11 cellular contexts compared by ENCODE assay signal in the genomic region with DNA sequence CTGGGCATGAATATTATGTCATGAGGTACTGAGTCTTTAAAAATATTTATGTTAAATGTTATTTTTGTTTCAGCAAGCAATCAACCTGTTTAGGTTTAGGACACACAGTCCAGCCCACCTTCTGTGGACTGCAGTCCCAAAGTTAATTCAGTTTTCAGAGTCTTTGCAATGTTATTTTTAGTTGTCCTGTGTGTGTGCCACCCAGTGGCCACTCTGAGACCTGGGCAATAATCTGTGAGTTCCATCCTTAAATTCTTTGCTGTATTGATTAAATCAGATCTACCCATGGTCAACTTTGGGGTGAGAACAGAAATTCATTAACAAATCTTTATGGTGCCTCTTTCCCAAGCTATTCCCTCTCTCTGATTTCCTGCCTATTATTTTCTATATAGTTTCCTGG.
DNase-seq lines count a peak whose midpoint lies in the region; ATAC-seq, FAIRE-seq and TF ChIP-seq lines count a peak whose summit lies in the region.
"Had no signal": no experiment of that assay in that cellular context is flagged by ENCODE, and none has a peak within 500 bp of the region (broad histone marks: within the 10 kb centered on the region; RNA-seq: fewer than 3 reads in every experiment).

No MANE protein-coding gene starts in this region.

- H3K27ac ChIP-seq in right lobe of liver = no peak overlapping the region

- H3K9ac ChIP-seq in adipocyte (ENCODE audit: low read length) = no peak overlapping the region

- TF ChIP-seq POLR2A in right lobe of liver (IDR thresholded peaks at IDR 0.05) = no peak

- intact Hi-C loops in right lobe of liver (cut with DNase I) = no loop called here

- no peaks in the 10 kb centered on the region for H3K9me3 ChIP-seq in adipocyte (ENCODE audit: control insufficient read depth, low read length)
- H3K9me3 ChIP-seq in right lobe of liver = no peaks in the 10 kb centered on the region

- H3K4me3 ChIP-seq in adipocyte (ENCODE audit: low read length) = no peak overlapping the region
- H3K4me3 ChIP-seq in right lobe of liver = no peak overlapping the region

- no peak for FAIRE-seq in D721Med (lab: Jason Lieb, UNC)

- peak; percentile 51 for TF ChIP-seq CTCF in D721Med (IDR thresholded peaks at IDR 0.05; ENCODE audit: insufficient read depth, missing control alignments)
- TF ChIP-seq CTCF in right lobe of liver (IDR thresholded peaks at IDR 0.05) = peak; percentile 47 to 65 (median 58)

- DNase-seq in D721Med (ENCODE audit: insufficient read length, low spot score) (no peak), HT-29 (ENCODE audit: low spot score) (peak; percentile 26), adipocyte (ENCODE audit: low read depth) (peak; percentile 0), right lobe of liver (no peak), NCI-H524 treated with DMSO at 0.1 percent for 48 hours (lab: John Stamatoyannopoulos, UW) (no peak), iPS-NIHi7 (ENCODE audit: extremely low spot score) (no peak)
- DNase-seq in activated T-cell treated with anti-CD3 and anti-CD28 coated beads, Interleukin-2, amount 50 U/mL, for 1 hour = no peak
- DNase-seq: activated CD8-positive, alpha-beta memory T cell treated with anti-CD3 and anti-CD28 coated beads for 24 hours; NCI-H2107 had no signal

- H3K4me1 ChIP-seq in adipocyte (ENCODE audit: control insufficient read depth, insufficient read depth, low read length) = no peaks in the 10 kb centered on the region
- H3K4me1 ChIP-seq in right lobe of liver = no peaks in the 10 kb centered on the region

- no peaks in the 10 kb centered on the region for H3K36me3 ChIP-seq in adipocyte (ENCODE audit: control insufficient read depth, insufficient read depth, low read length, severe bottlenecking)
- H3K36me3 ChIP-seq in right lobe of liver = no peaks in the 10 kb centered on the region

- no peaks in the 10 kb centered on the region for H3K27me3 ChIP-seq in adipocyte (replicated peaks; ENCODE audit: control insufficient read depth, insufficient read depth, low read length)
- H3K27me3 ChIP-seq in right lobe of liver = no peaks in the 10 kb centered on the region

- ATAC-seq in right lobe of liver (peak; percentile 70 to 76 (median 72)), HG03196 (IDR thresholded peaks at IDR 0.05; ENCODE audit: unreplicated experiment) (no peak)
- ATAC-seq: stimulated activated memory B cell treated with anti-CD40 and anti-IgM and Interleukin-4, amounts not matched to agents 10 μg/mL and 1 μg/mL and 100 μg/mL, for 72 hours had no signal

Comparison
In these comparisons a context has a peak if more than half of its experiments do, and no peak if none do; other contexts are left out.
1. DNase-seq: peak in HT-29 (single experiment) and adipocyte (single experiment); none in D721Med (single experiment), right lobe of liver (0 of 3), activated T-cell treated with anti-CD3 and anti-CD28 coated beads, Interleukin-2, amount 50 U/mL, for 1 hour (single experiment), NCI-H524 treated with DMSO at 0.1 percent for 48 hours (single experiment) and iPS-NIHi7 (single experiment).